In genomic region chr11:65525659-65526480, GRCh38 we compare ENCODE assay signal across 1 cellular context.
TF ChIP-seq lines count a peak whose summit lies in the region.

No MANE protein-coding gene starts in this region.

TF ChIP-seq in GM12878, 131 proteins besides CTCF, POLR2A, EP300 and RAD21:
- no peak for TF ChIP-seq MYB (IDR thresholded peaks at IDR 0.05; ENCODE audit: borderline replicate concordance, low read depth, low read length)
- no peak for TF ChIP-seq E4F1 (IDR thresholded peaks at IDR 0.05; ENCODE audit: borderline replicate concordance, partially characterized antibody)
- no peak for TF ChIP-seq YBX1 (IDR thresholded peaks at IDR 0.05)
- no peak for TF ChIP-seq RUNX3 (IDR thresholded peaks at IDR 0.05; ENCODE audit: low read length)
- no peak for TF ChIP-seq TARDBP (IDR thresholded peaks at IDR 0.05; ENCODE audit: borderline replicate concordance)
- TF ChIP-seq HDGF (IDR thresholded peaks at IDR 0.05) = peak; percentile 89
